ENCODE assay signal across 18 cellular contexts in genomic region chr3:171585029-171585428, GRCh38.
"Had no signal": no experiment of that assay in that cellular context is flagged by ENCODE, and none has a peak within 500 bp of the region (broad histone marks: within the 10 kb centered on the region; RNA-seq: fewer than 3 reads in every experiment).

No MANE protein-coding gene starts in this region.

- H3K36me3 ChIP-seq: adrenal gland, heart right ventricle, left lung, thoracic aorta, WERI-Rb-1 had no signal

- H3K4me1 Mint-ChIP-seq: activated CD4-positive, alpha-beta T cell treated with anti-CD3 and anti-CD28 coated beads for 36 hours; activated CD8-positive, alpha-beta memory T cell treated with anti-CD3 and anti-CD28 coated beads, Interleukin-2, amount 10 ng/mL, durations not matched to agents 7 days and 5 days; activated naive CD4-positive, alpha-beta T cell treated with anti-CD3 and anti-CD28 coated beads, Interleukin-2, amount 50 U/mL, for 24 hours; memory B cell; naive thymus-derived CD8-positive, alpha-beta T cell had no signal

- ATAC-seq: activated CD4-positive, alpha-beta T cell treated with anti-CD3 and anti-CD28 coated beads for 36 hours; activated CD8-positive, alpha-beta memory T cell treated with anti-CD3 and anti-CD28 coated beads, Interleukin-2, amount 10 ng/mL, durations not matched to agents 7 days and 5 days; heart right ventricle; left lung; naive thymus-derived CD8-positive, alpha-beta T cell had no signal

- DNase-seq: activated CD4-positive, alpha-beta memory T cell treated with anti-CD3 and anti-CD28 coated beads for 36 hours; activated CD4-positive, alpha-beta T cell treated with anti-CD3 and anti-CD28 coated beads for 36 hours; activated CD8-positive, alpha-beta memory T cell treated with anti-CD3 and anti-CD28 coated beads, Interleukin-2, amount 10 ng/mL, durations not matched to agents 7 days and 5 days; activated T-cell treated with anti-CD3 and anti-CD28 coated beads, Interleukin-2, amount 50 U/mL, for 24 hours; adrenal gland; caudate nucleus; foreskin melanocyte; heart right ventricle; left lung; naive thymus-derived CD8-positive, alpha-beta T cell; retina; stimulated activated CD4-positive, alpha-beta T cell treated with anti-CD3 and anti-CD28 coated beads, Interleukin-12 subunit alpha, Interleukin-12 subunit beta, amount 100 ng/mL, for 4 hours; stimulated activated CD4-positive, alpha-beta T cell treated with anti-CD3 and anti-CD28 coated beads, Interleukin-2, amount 100 ng/mL, for 24 hours; WERI-Rb-1 had no signal

- H3K9me3 Mint-ChIP-seq: activated CD4-positive, alpha-beta memory T cell treated with anti-CD3 and anti-CD28 coated beads for 36 hours; activated naive CD4-positive, alpha-beta T cell treated with anti-CD3 and anti-CD28 coated beads, Interleukin-2, amount 50 U/mL, for 24 hours; activated T-cell treated with anti-CD3 and anti-CD28 coated beads, Interleukin-2, amount 50 U/mL, for 24 hours; naive thymus-derived CD8-positive, alpha-beta T cell had no signal

- H3K36me3 Mint-ChIP-seq: activated CD4-positive, alpha-beta memory T cell treated with anti-CD3 and anti-CD28 coated beads for 36 hours; activated CD8-positive, alpha-beta memory T cell treated with anti-CD3 and anti-CD28 coated beads, Interleukin-2, amount 10 ng/mL, durations not matched to agents 7 days and 5 days; activated naive CD4-positive, alpha-beta T cell treated with anti-CD3 and anti-CD28 coated beads, Interleukin-2, amount 50 U/mL, for 24 hours; naive thymus-derived CD8-positive, alpha-beta T cell had no signal

- H3K27me3 ChIP-seq: adrenal gland, heart right ventricle, left lung had no signal

- FAIRE-seq: colon had no signal

- H3K27ac ChIP-seq: adrenal gland, heart right ventricle, left lung, thoracic aorta, WERI-Rb-1 had no signal

- H3K27ac Mint-ChIP-seq: activated CD4-positive, alpha-beta memory T cell treated with anti-CD3 and anti-CD28 coated beads for 36 hours; activated CD4-positive, alpha-beta T cell treated with anti-CD3 and anti-CD28 coated beads for 36 hours; activated CD8-positive, alpha-beta memory T cell treated with anti-CD3 and anti-CD28 coated beads, Interleukin-2, amount 10 ng/mL, durations not matched to agents 7 days and 5 days; activated naive CD4-positive, alpha-beta T cell treated with anti-CD3 and anti-CD28 coated beads, Interleukin-2, amount 50 U/mL, for 24 hours; activated T-cell treated with anti-CD3 and anti-CD28 coated beads, Interleukin-2, amount 50 U/mL, for 24 hours; memory B cell; naive thymus-derived CD8-positive, alpha-beta T cell had no signal

- H3K4me1 ChIP-seq: adrenal gland, heart right ventricle, left lung had no signal

- H3K4me3 Mint-ChIP-seq: activated CD4-positive, alpha-beta memory T cell treated with anti-CD3 and anti-CD28 coated beads for 36 hours; activated CD4-positive, alpha-beta T cell treated with anti-CD3 and anti-CD28 coated beads for 36 hours; activated CD8-positive, alpha-beta memory T cell treated with anti-CD3 and anti-CD28 coated beads, Interleukin-2, amount 10 ng/mL, durations not matched to agents 7 days and 5 days; activated naive CD4-positive, alpha-beta T cell treated with anti-CD3 and anti-CD28 coated beads, Interleukin-2, amount 50 U/mL, for 24 hours; activated T-cell treated with anti-CD3 and anti-CD28 coated beads, Interleukin-2, amount 50 U/mL, for 24 hours; memory B cell; naive thymus-derived CD8-positive, alpha-beta T cell had no signal

- H3K27me3 Mint-ChIP-seq: activated CD4-positive, alpha-beta memory T cell treated with anti-CD3 and anti-CD28 coated beads for 36 hours; activated naive CD4-positive, alpha-beta T cell treated with anti-CD3 and anti-CD28 coated beads, Interleukin-2, amount 50 U/mL, for 24 hours; activated T-cell treated with anti-CD3 and anti-CD28 coated beads, Interleukin-2, amount 50 U/mL, for 24 hours had no signal

- H3K4me3 ChIP-seq: adrenal gland, heart right ventricle, left lung, thoracic aorta had no signal

- H3K9me3 ChIP-seq: adrenal gland, heart right ventricle, left lung, thoracic aorta had no signal
